ENCODE assay signal across 36 cellular contexts in the genomic region with DNA sequence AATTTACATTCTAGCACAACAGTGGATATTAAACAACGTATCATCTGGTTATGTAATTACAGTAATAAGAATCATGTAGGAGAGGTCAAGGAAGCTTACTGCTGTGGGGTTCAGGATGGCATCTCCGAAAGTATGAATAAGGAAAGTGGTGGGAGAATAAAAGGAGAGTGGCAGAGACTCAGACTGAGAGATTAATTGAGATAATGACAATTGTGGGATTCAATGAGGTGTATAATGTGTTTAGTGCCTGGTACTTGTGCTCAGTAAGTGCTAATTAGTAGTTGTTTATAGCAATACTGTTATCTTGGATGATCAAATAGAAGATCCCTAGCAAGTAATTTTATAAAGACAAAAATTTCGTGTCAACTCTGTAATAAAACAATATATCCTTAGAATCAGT.
"Had no signal": no experiment of that assay in that cellular context is flagged by ENCODE, and none has a peak within 500 bp of the region (broad histone marks: within the 10 kb centered on the region; RNA-seq: fewer than 3 reads in every experiment).

No MANE protein-coding gene starts in this region.

- H3K27me3 ChIP-seq: adrenal gland, body of pancreas, cardiac muscle cell, dorsolateral prefrontal cortex had no signal

- ATAC-seq: activated CD4-positive, alpha-beta T cell treated with anti-CD3 and anti-CD28 coated beads for 36 hours; activated CD8-positive, alpha-beta memory T cell treated with anti-CD3 and anti-CD28 coated beads, Interleukin-2, amount 10 ng/mL, durations not matched to agents 7 days and 5 days; activated CD8-positive, alpha-beta T cell treated with anti-CD3 and anti-CD28 coated beads, Interleukin-2, amount 10 ng/mL, durations not matched to agents 7 days and 5 days; activated naive CD8-positive, alpha-beta T cell treated with anti-CD3 and anti-CD28 coated beads, Interleukin-2, amount 50 U/mL, for 24 hours; body of pancreas; esophagus mucosa; T-cell had no signal

- H3K4me3 ChIP-seq: adrenal gland, body of pancreas, cardiac muscle cell, coronary artery, dorsolateral prefrontal cortex had no signal

- H3K27me3 Mint-ChIP-seq: activated CD4-positive, alpha-beta memory T cell treated with anti-CD3 and anti-CD28 coated beads for 36 hours; activated CD4-positive, alpha-beta T cell treated with anti-CD3 and anti-CD28 coated beads for 36 hours; activated CD4-positive, alpha-beta T cell treated with anti-CD3 and anti-CD28 coated beads, Interleukin-2, amount 10 ng/mL, durations not matched to agents 24 days and 14 days; activated CD8-positive, alpha-beta memory T cell treated with anti-CD3 and anti-CD28 coated beads, Interleukin-2, amount 10 ng/mL, durations not matched to agents 7 days and 5 days; activated naive CD4-positive, alpha-beta T cell treated with anti-CD3 and anti-CD28 coated beads, Interleukin-2, amount 50 U/mL, for 24 hours; activated naive CD8-positive, alpha-beta T cell treated with anti-CD3 and anti-CD28 coated beads for 36 hours; activated naive CD8-positive, alpha-beta T cell treated with anti-CD3 and anti-CD28 coated beads, Interleukin-2, amount 50 U/mL, for 24 hours; dendritic cell treated with granulocyte-macrophage colony-stimulating factor and Interleukin-4, amounts not matched to agents 40 ng/mL and 50 ng/mL, for 4 days; T-cell had no signal

- FAIRE-seq: frontal cortex had no signal

- H3K9me3 Mint-ChIP-seq: activated CD4-positive, alpha-beta memory T cell treated with anti-CD3 and anti-CD28 coated beads for 36 hours; activated CD4-positive, alpha-beta T cell treated with anti-CD3 and anti-CD28 coated beads, Interleukin-2, amount 10 ng/mL, durations not matched to agents 24 days and 14 days; activated naive CD4-positive, alpha-beta T cell treated with anti-CD3 and anti-CD28 coated beads for 36 hours; activated naive CD8-positive, alpha-beta T cell treated with anti-CD3 and anti-CD28 coated beads for 36 hours; activated naive CD8-positive, alpha-beta T cell treated with anti-CD3 and anti-CD28 coated beads, Interleukin-2, amount 50 U/mL, for 24 hours; activated T-helper 1 cell treated with anti-CD3 and anti-CD28 coated beads, Interleukin-12 subunit alpha, Interleukin-12 subunit beta, Interleukin-2, Interleukin-4 antibody, amounts not matched to agents 30 ng/mL and 10 ng/mL and 1 ng/mL, durations not matched to agents 14 hours and 24 hours and 36 hours; activated T-helper 2 cell treated with anti-CD3 and anti-CD28 coated beads, Interferon-gamma antibody, Interleukin-2, Interleukin-4, amounts not matched to agents 10 μg/mL and 5 μg/mL and 100 μg/mL, durations not matched to agents 14 hours and 24 hours and 36 hours; dendritic cell treated with granulocyte-macrophage colony-stimulating factor and Interleukin-4, amounts not matched to agents 40 ng/mL and 50 ng/mL, for 4 days; endodermal cell; T-cell; T-helper 1 cell treated with Interleukin-12 subunit alpha and Interleukin-12 subunit beta and Interleukin-4 antibody, amounts not matched to agents 30 μg/mL and 1 μg/mL, for 36 hours had no signal

- H3K4me1 ChIP-seq: adrenal gland, body of pancreas had no signal

- H3K4me1 Mint-ChIP-seq: activated naive CD8-positive, alpha-beta T cell treated with anti-CD3 and anti-CD28 coated beads for 36 hours; activated naive CD8-positive, alpha-beta T cell treated with anti-CD3 and anti-CD28 coated beads, Interleukin-2, amount 50 U/mL, for 24 hours; T-cell had no signal

- H3K27ac ChIP-seq: adrenal gland, body of pancreas, cardiac muscle cell, coronary artery, dorsolateral prefrontal cortex, WERI-Rb-1 had no signal

- H3K27ac Mint-ChIP-seq: activated CD4-positive, alpha-beta memory T cell treated with anti-CD3 and anti-CD28 coated beads for 36 hours; activated CD4-positive, alpha-beta T cell treated with anti-CD3 and anti-CD28 coated beads for 36 hours; activated CD4-positive, alpha-beta T cell treated with anti-CD3 and anti-CD28 coated beads, Interleukin-2, amount 10 ng/mL, durations not matched to agents 24 days and 14 days; activated CD8-positive, alpha-beta memory T cell treated with anti-CD3 and anti-CD28 coated beads, Interleukin-2, amount 10 ng/mL, durations not matched to agents 7 days and 5 days; activated CD8-positive, alpha-beta T cell treated with anti-CD3 and anti-CD28 coated beads, Interleukin-2, amount 10 ng/mL, durations not matched to agents 7 days and 5 days; activated naive CD4-positive, alpha-beta T cell treated with anti-CD3 and anti-CD28 coated beads for 36 hours; activated naive CD4-positive, alpha-beta T cell treated with anti-CD3 and anti-CD28 coated beads, Interleukin-2, amount 50 U/mL, for 24 hours; activated naive CD8-positive, alpha-beta T cell treated with anti-CD3 and anti-CD28 coated beads for 36 hours; activated naive CD8-positive, alpha-beta T cell treated with anti-CD3 and anti-CD28 coated beads, Interleukin-2, amount 50 U/mL, for 24 hours; activated T-helper 1 cell treated with anti-CD3 and anti-CD28 coated beads, Interleukin-12 subunit alpha, Interleukin-12 subunit beta, Interleukin-2, Interleukin-4 antibody, amounts not matched to agents 30 ng/mL and 10 ng/mL and 1 ng/mL, durations not matched to agents 14 hours and 24 hours and 36 hours; activated T-helper 2 cell treated with anti-CD3 and anti-CD28 coated beads, Interferon-gamma antibody, Interleukin-2, Interleukin-4, amounts not matched to agents 10 μg/mL and 5 μg/mL and 100 μg/mL, durations not matched to agents 14 hours and 24 hours and 36 hours; dendritic cell treated with granulocyte-macrophage colony-stimulating factor and Interleukin-4, amounts not matched to agents 40 ng/mL and 50 ng/mL, for 4 days; endodermal cell; T-cell; T-helper 1 cell treated with Interleukin-12 subunit alpha and Interleukin-12 subunit beta and Interleukin-4 antibody, amounts not matched to agents 30 μg/mL and 1 μg/mL, for 36 hours had no signal

- H3K36me3 ChIP-seq: adrenal gland, cardiac muscle cell, WERI-Rb-1 had no signal

- DNase-seq: activated CD4-positive, alpha-beta memory T cell treated with anti-CD3 and anti-CD28 coated beads for 36 hours; activated CD4-positive, alpha-beta T cell treated with anti-CD3 and anti-CD28 coated beads for 36 hours; activated CD4-positive, alpha-beta T cell treated with anti-CD3 and anti-CD28 coated beads, Interleukin-2, amount 10 ng/mL, durations not matched to agents 24 days and 14 days; activated CD4-positive, CD25-positive, alpha-beta regulatory T cell; activated CD4-positive, CD25-positive, alpha-beta regulatory T cell treated with anti-CD3 and anti-CD28 coated beads, Interleukin-2, amount 50 U/mL, for 72 hours; activated CD8-positive, alpha-beta memory T cell treated with anti-CD3 and anti-CD28 coated beads, Interleukin-2, amount 10 ng/mL, durations not matched to agents 7 days and 5 days; activated CD8-positive, alpha-beta memory T cell treated with anti-CD3 and anti-CD28 coated beads, Interleukin-2, amount 50 U/mL, for 4 hours; activated CD8-positive, alpha-beta T cell treated with anti-CD3 and anti-CD28 coated beads, Interleukin-2, amount 10 ng/mL, durations not matched to agents 7 days and 5 days; activated effector memory CD4-positive, alpha-beta T cell treated with anti-CD3 and anti-CD28 coated beads, Interleukin-2, amount 50 U/mL, for 16 hours; activated naive CD4-positive, alpha-beta T cell treated with anti-CD3 and anti-CD28 coated beads for 36 hours; activated naive CD8-positive, alpha-beta T cell treated with anti-CD3 and anti-CD28 coated beads for 36 hours; activated naive CD8-positive, alpha-beta T cell treated with anti-CD3 and anti-CD28 coated beads, Interleukin-2, amount 50 U/mL, for 24 hours; activated T-cell treated with anti-CD3 and anti-CD28 coated beads, Interleukin-2, amount 50 U/mL, for 1 hour; activated T-cell treated with anti-CD3 and anti-CD28 coated beads, Interleukin-2, amount 50 U/mL, for 48 hours; adrenal gland; amygdala; aorta; body of pancreas; central memory CD4-positive, alpha-beta T cell; dorsolateral prefrontal cortex; effector memory CD4-positive, alpha-beta T cell; endodermal cell; foreskin fibroblast; head of caudate nucleus; T-cell; T1000; WERI-Rb-1 had no signal

- H3K4me3 Mint-ChIP-seq: activated CD4-positive, alpha-beta memory T cell treated with anti-CD3 and anti-CD28 coated beads for 36 hours; activated CD4-positive, alpha-beta T cell treated with anti-CD3 and anti-CD28 coated beads for 36 hours; activated CD4-positive, alpha-beta T cell treated with anti-CD3 and anti-CD28 coated beads, Interleukin-2, amount 10 ng/mL, durations not matched to agents 24 days and 14 days; activated CD8-positive, alpha-beta memory T cell treated with anti-CD3 and anti-CD28 coated beads, Interleukin-2, amount 10 ng/mL, durations not matched to agents 7 days and 5 days; activated CD8-positive, alpha-beta T cell treated with anti-CD3 and anti-CD28 coated beads, Interleukin-2, amount 10 ng/mL, durations not matched to agents 7 days and 5 days; activated naive CD4-positive, alpha-beta T cell treated with anti-CD3 and anti-CD28 coated beads for 36 hours; activated naive CD4-positive, alpha-beta T cell treated with anti-CD3 and anti-CD28 coated beads, Interleukin-2, amount 50 U/mL, for 24 hours; activated naive CD8-positive, alpha-beta T cell treated with anti-CD3 and anti-CD28 coated beads for 36 hours; activated naive CD8-positive, alpha-beta T cell treated with anti-CD3 and anti-CD28 coated beads, Interleukin-2, amount 50 U/mL, for 24 hours; activated T-helper 1 cell treated with anti-CD3 and anti-CD28 coated beads, Interleukin-12 subunit alpha, Interleukin-12 subunit beta, Interleukin-2, Interleukin-4 antibody, amounts not matched to agents 30 ng/mL and 10 ng/mL and 1 ng/mL, durations not matched to agents 14 hours and 24 hours and 36 hours; dendritic cell treated with granulocyte-macrophage colony-stimulating factor and Interleukin-4, amounts not matched to agents 40 ng/mL and 50 ng/mL, for 4 days; endodermal cell; T-cell; T-helper 1 cell treated with Interleukin-12 subunit alpha and Interleukin-12 subunit beta and Interleukin-4 antibody, amounts not matched to agents 30 μg/mL and 1 μg/mL, for 36 hours had no signal

- H3K9me3 ChIP-seq: adrenal gland, body of pancreas had no signal
